Comparison of ENCODE assay signal across 23 cellular contexts in the genomic region with DNA sequence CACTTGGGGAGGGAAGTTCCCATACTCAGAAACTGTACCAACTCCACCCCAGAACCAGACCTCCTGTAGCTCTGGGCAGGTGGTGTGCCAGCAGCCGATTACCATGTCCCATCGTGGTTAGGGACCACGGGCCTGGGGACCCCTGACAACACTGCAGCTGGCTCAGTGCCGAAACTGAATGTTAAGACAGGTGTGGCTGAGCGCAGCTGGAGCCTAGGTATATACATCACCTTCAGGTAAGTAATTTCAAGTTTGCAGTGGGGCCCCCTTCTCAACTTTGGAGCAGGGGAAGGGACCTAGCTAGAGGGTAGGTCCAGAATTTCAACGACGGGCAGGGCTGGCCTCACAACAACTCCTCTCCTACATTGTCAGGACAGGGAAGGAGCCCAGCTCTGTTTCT. TPM values are rescaled to one million over a fixed set of nuclear protein-coding genes. Genes with fewer than 3 reads are reported as not detected.
DNase-seq lines count a peak whose midpoint lies in the region; ATAC-seq and TF ChIP-seq lines count a peak whose summit lies in the region.
"Had no signal": no experiment of that assay in that cellular context is flagged by ENCODE, and none has a peak within 500 bp of the region (broad histone marks: within the 10 kb centered on the region; RNA-seq: fewer than 3 reads in every experiment).

No MANE protein-coding gene starts in this region.

- H3K4me2 ChIP-seq in osteoblast (ENCODE audit: insufficient read depth, low read length), result peak overlapping the region; percentile 83
- H3K4me2 ChIP-seq: PC-9 had no signal

- no peak for ATAC-seq in HG03025 (IDR thresholded peaks at IDR 0.05; ENCODE audit: low FRiP score, unreplicated experiment)
- ATAC-seq in GM19023 (IDR thresholded peaks at IDR 0.05; ENCODE audit: unreplicated experiment), result no peak
- ATAC-seq: K562; stimulated activated naive CD8-positive, alpha-beta T cell treated with anti-CD3 and anti-CD28 coated beads, Interleukin-15, Interleukin-2, amounts not matched to agents 100 U/mL and 50 U/mL, for 24 hours had no signal

- TF ChIP-seq CTCF in osteoblast (IDR thresholded peaks at IDR 0.05; ENCODE audit: extremely low read depth, low read depth, low read length), result no peak
- TF ChIP-seq CTCF in tibial artery (IDR thresholded peaks at IDR 0.05), result no peak

- no peak overlapping the region for H2AFZ ChIP-seq in osteoblast (ENCODE audit: low read length)
- H2AFZ ChIP-seq: PC-9 had no signal

- H3K4me1 ChIP-seq in SJCRH30 (peaks cover 34% of the 10 kb centered on the region), esophagus (ENCODE audit: control insufficient read depth in 2 of 2, insufficient read depth in 2 of 2, low read length in 1 of 2) (peaks cover 0 to 12% of the 10 kb centered on the region in 2 donors), osteoblast (ENCODE audit: insufficient read depth, low read length) (peaks cover 48% of the 10 kb centered on the region), tibial artery (peaks cover 0 to 52% (median 38%) of the 10 kb centered on the region in 4 donors)

- H3K36me3 ChIP-seq in SJCRH30 (peaks cover 10% of the 10 kb centered on the region), esophagus (ENCODE audit: control insufficient read depth in 2 of 2, insufficient read depth in 2 of 2, low read length in 1 of 2) (peaks cover 5 to 8% of the 10 kb centered on the region in 2 donors), osteoblast (ENCODE audit: insufficient read depth, low read length) (peaks cover 22% of the 10 kb centered on the region), tibial artery (peaks cover 14 to 36% (median 31%) of the 10 kb centered on the region in 3 donors)

- H3K27me3 ChIP-seq in SJCRH30, result no peaks in the 10 kb centered on the region
- no peaks in the 10 kb centered on the region for H3K27me3 ChIP-seq in esophagus (ENCODE audit: control insufficient read depth in 1 of 2, insufficient read depth in 2 of 2, low read length in 2 of 2)
- no peaks in the 10 kb centered on the region for H3K27me3 ChIP-seq in osteoblast (ENCODE audit: insufficient read depth, low read length)
- no peaks in the 10 kb centered on the region for H3K27me3 ChIP-seq in tibial artery
- H3K27me3 ChIP-seq: heart right ventricle, SJSA1, tibial nerve had no signal

- DNase-seq in SJCRH30 (no peak), osteoblast (ENCODE audit: insufficient read length, low spot score, missing footprints) (no peak), tibial artery (peak in 1 of 2 donors; percentile 55), NCI-H748 (lab: John Stamatoyannopoulos, UW; ENCODE audit: unreplicated experiment) (no peak)
- DNase-seq: activated naive CD4-positive, alpha-beta T cell; DMS 273 treated with DMSO at 0.1 percent for 48 hours; heart right ventricle; left cardiac atrium; mesenchymal stem cell; MM.1S; NCI-H1436 treated with DMSO at 0.1 percent for 48 hours; NCI-H2107; NCI-H446 treated with DMSO at 0.1 percent for 48 hours; PC-9; stimulated activated CD4-positive, alpha-beta T cell treated with anti-CD3 and anti-CD28 coated beads, Interleukin-12 subunit alpha, Interleukin-12 subunit beta, amount 100 ng/mL, for 4 hours; stimulated activated CD4-positive, alpha-beta T cell treated with anti-CD3 and anti-CD28 coated beads, Interleukin-4, amount 100 ng/mL, for 4 hours; stimulated activated naive CD8-positive, alpha-beta T cell treated with anti-CD3 and anti-CD28 coated beads, Interleukin-15, Interleukin-2, amounts not matched to agents 100 U/mL and 50 U/mL, for 24 hours had no signal

- intact Hi-C loops in tibial artery (cut with DNase I; ENCODE audit: low total_unique reads), result no loop called here

- 61 to 72% methylated on average over 7 of the region's 7 CpGs for WGBS in esophagus, 2 donors

- H3K79me2 ChIP-seq in osteoblast (ENCODE audit: insufficient read depth, low read length), result no peaks in the 10 kb centered on the region

- H3K4me3 ChIP-seq in SJCRH30, result no peak overlapping the region
- no peak overlapping the region for H3K4me3 ChIP-seq in esophagus (ENCODE audit: low read depth in 1 of 2, low read length in 2 of 2)
- H3K4me3 ChIP-seq in osteoblast (ENCODE audit: insufficient read depth, low read length), result no peak overlapping the region
- H3K4me3 ChIP-seq in tibial artery, result no peak overlapping the region
- H3K4me3 ChIP-seq: heart right ventricle, K562, PC-9, SJSA1, tibial nerve had no signal

- no peaks in the 10 kb centered on the region for H4K20me1 ChIP-seq in osteoblast (ENCODE audit: insufficient read depth, low read length)

- H3K9me3 ChIP-seq in SJCRH30 (replicated peaks) (no peaks in the 10 kb centered on the region), esophagus (ENCODE audit: control insufficient read depth in 2 of 2, insufficient read depth in 1 of 2, low read depth in 1 of 2, low read length in 1 of 2) (no peaks in the 10 kb centered on the region), osteoblast (ENCODE audit: low read depth, low read length) (no peaks in the 10 kb centered on the region), tibial artery (no peaks in the 10 kb centered on the region)
- H3K9me3 ChIP-seq: heart right ventricle, SJSA1, tibial nerve had no signal

- H3K27ac ChIP-seq in SJCRH30 (peak overlapping the region; percentile 91; the same call in 1 of the 2 replicates), esophagus (ENCODE audit: low read depth in 2 of 2, low read length in 1 of 2) (peak overlapping the region; percentile 82 to 88), osteoblast (ENCODE audit: low read depth, low read length) (peak overlapping the region; percentile 90), tibial artery (peak overlapping the region; percentile 67 to 71)
- H3K27ac ChIP-seq: PC-9 had no signal

RNA-seq across cellular contexts. Expression of a gene that starts 20.7 kb away (rescaled TPM):
- 18.6 and 20.1 TPM in 2 replicates for total RNA-seq in SJCRH30 (2014; rRNA removed; shearing (Covaris generic))
- polyA plus RNA-seq in esophagus, result 10 to 100 TPM; 24.7 to 30.4 TPM
- total RNA-seq in osteoblast, result 35.1 and 37.3 TPM in 2 replicates
